Comparison of ENCODE assay signal across 8 cellular contexts in genomic region chr14:91324606-91324950, GRCh38.
A peak's percentile ranks its signal among the peaks of the same experiment; 100 is the strongest.
DNase-seq lines count a peak whose midpoint lies in the region; ATAC-seq, FAIRE-seq and TF ChIP-seq lines count a peak whose summit lies in the region.

No MANE protein-coding gene starts in this region.

- no peak overlapping the region for H4K91ac ChIP-seq in neuronal stem cell (ENCODE audit: low read depth, low read length, poor library complexity)

- no peaks in the 10 kb centered on the region for H3K79me2 ChIP-seq in KMS-11 (ENCODE audit: insufficient read depth, low read depth)

- no CpG with 5 or more reads among the region's 10 CpGs for WGBS in neuronal stem cell (ENCODE audit: extremely low coverage in 2 of 2, insufficient read length in 2 of 2, insufficient replicate concordance in 1 of 2), 2 donors

- H3K14ac ChIP-seq in neuronal stem cell (ENCODE audit: low read length): peak overlapping the region; percentile 22

- peak overlapping the region in 10 of 11 experiments; percentile 71 to 84 (median 80); a peak in 21 of 22 replicates for H3K9ac ChIP-seq in BLaER1 treated with 17β-estradiol and CSF1 and Interleukin-3, amounts not matched to agents 10 nM and 100 nM
- H3K9ac ChIP-seq in KMS-11 (peak overlapping the region; percentile 32; the same call in 1 of the 2 replicates), neuronal stem cell (ENCODE audit: low read depth, low read length, poor library complexity) (no peak overlapping the region)

- no peak overlapping the region for H2AFZ ChIP-seq in KMS-11 (ENCODE audit: low read depth)
- no peak overlapping the region for H2AFZ ChIP-seq in neuronal stem cell (ENCODE audit: low read length)

- ATAC-seq in GM21717 (IDR thresholded peaks at IDR 0.05; ENCODE audit: unreplicated experiment): no peak

- no peak overlapping the region for H2BK15ac ChIP-seq in neuronal stem cell (ENCODE audit: low read length)

- H2BK120ac ChIP-seq in neuronal stem cell (ENCODE audit: low read depth, low read length): no peak overlapping the region

- peak overlapping the region; percentile 21 to 93 (median 87); a peak in 21 of 22 replicates for H3K27ac ChIP-seq in BLaER1 treated with 17β-estradiol and CSF1 and Interleukin-3, amounts not matched to agents 10 nM and 100 nM
- H3K27ac ChIP-seq in KMS-11: peak overlapping the region; percentile 75
- peak overlapping the region in 1 of 2 donors; percentile 72 for H3K27ac ChIP-seq in coronary artery
- H3K27ac ChIP-seq in neuronal stem cell (replicated peaks; ENCODE audit: low read length): peak overlapping the region; percentile 22

- H3K4me2 ChIP-seq in BLaER1 treated with 17β-estradiol and CSF1 and Interleukin-3, amounts not matched to agents 10 nM and 100 nM: peak overlapping the region; percentile 76 to 95 (median 89)
- H3K4me2 ChIP-seq in KMS-11: peak overlapping the region; percentile 60
- no peak overlapping the region for H3K4me2 ChIP-seq in neuronal stem cell (ENCODE audit: insufficient read depth, low read length, poor library complexity, severe bottlenecking)

- in situ Hi-C loops in HAP-1 (cut with MboI; ENCODE audit: low sequenced_read_pairs): no loop called here

- no peak overlapping the region for H4K8ac ChIP-seq in neuronal stem cell (ENCODE audit: low read depth, low read length)

- no peak overlapping the region for H3K4ac ChIP-seq in neuronal stem cell (ENCODE audit: low read length)

- peaks cover 0 to 12% (median 0%) of the 10 kb centered on the region in 11 experiments; a peak in 3 of 22 replicates for H4K20me1 ChIP-seq in BLaER1 treated with 17β-estradiol and CSF1 and Interleukin-3, amounts not matched to agents 10 nM and 100 nM
- H4K20me1 ChIP-seq in KMS-11 (ENCODE audit: insufficient read depth): no peaks in the 10 kb centered on the region

- no peak overlapping the region for H2BK5ac ChIP-seq in neuronal stem cell (ENCODE audit: low read length)

- H3K79me1 ChIP-seq in neuronal stem cell (ENCODE audit: low read depth, low read length): peaks cover 3% of the 10 kb centered on the region

- peak overlapping the region in 9 of 10 experiments; percentile 44 to 66 (median 55); a peak in 17 of 20 replicates for H3K4me3 ChIP-seq in BLaER1 treated with 17β-estradiol and CSF1 and Interleukin-3, amounts not matched to agents 10 nM and 100 nM
- H3K4me3 ChIP-seq in KMS-11 (IDR thresholded peaks at IDR 0.05; ENCODE audit: insufficient read depth, low read depth, low read length): no peak overlapping the region
- H3K4me3 ChIP-seq in coronary artery: peak overlapping the region; percentile 62
- H3K4me3 ChIP-seq in neuronal stem cell (ENCODE audit: low read length in 2 of 2): no peak overlapping the region
- no peak overlapping the region for H3K4me3 ChIP-seq in HAP-1

- H3K4me1 ChIP-seq in BLaER1 treated with 17β-estradiol and CSF1 and Interleukin-3, amounts not matched to agents 10 nM and 100 nM: peaks cover 27 to 75% (median 66%) of the 10 kb centered on the region in 10 experiments
- H3K4me1 ChIP-seq in KMS-11 (ENCODE audit: low read depth, poor library complexity, severe bottlenecking) (peaks cover 19% of the 10 kb centered on the region), neuronal stem cell (ENCODE audit: control insufficient read depth in 2 of 2, insufficient read depth in 1 of 2, low read depth in 1 of 2, low read length in 2 of 2) (peaks cover 0 to under 1% of the 10 kb centered on the region in 2 donors), HAP-1 (peaks cover 3% of the 10 kb centered on the region)

- H3K9me3 ChIP-seq in BLaER1 treated with 17β-estradiol and CSF1 and Interleukin-3, amounts not matched to agents 10 nM and 100 nM (replicated peaks in 1 of 11): no peaks in the 10 kb centered on the region
- H3K9me3 ChIP-seq in neuronal stem cell (replicated peaks in 1 of 2; ENCODE audit: control insufficient read depth in 2 of 2, insufficient read depth in 1 of 2, low read depth in 1 of 2, low read length in 2 of 2): no peaks in the 10 kb centered on the region
- no peaks in the 10 kb centered on the region for H3K9me3 ChIP-seq in HAP-1

- H3K18ac ChIP-seq in neuronal stem cell (ENCODE audit: low read length): no peak overlapping the region

- H3K23ac ChIP-seq in neuronal stem cell (ENCODE audit: low read depth, low read length, poor library complexity): no peak overlapping the region

- DNase-seq in coronary artery (ENCODE audit: low spot score) (no peak), neuronal stem cell (ENCODE audit: low spot score) (no peak), D721Med (ENCODE audit: insufficient read length, low spot score) (no peak), HAP-1 (ENCODE audit: low spot score in 2 of 2) (no peak), putamen (ENCODE audit: low spot score) (no peak)

- peaks cover 10 to 90% (median 66%) of the 10 kb centered on the region in 11 experiments for H3K36me3 ChIP-seq in BLaER1 treated with 17β-estradiol and CSF1 and Interleukin-3, amounts not matched to agents 10 nM and 100 nM
- H3K36me3 ChIP-seq in KMS-11 (ENCODE audit: insufficient read depth) (no peaks in the 10 kb centered on the region), neuronal stem cell (replicated peaks in 1 of 2; ENCODE audit: control insufficient read depth in 2 of 2, insufficient read depth in 2 of 2, low read length in 2 of 2) (peaks cover 45 to 60% of the 10 kb centered on the region in 2 donors), HAP-1 (replicated peaks) (peaks cover 30% of the 10 kb centered on the region)

- no peak overlapping the region for H2BK12ac ChIP-seq in neuronal stem cell (ENCODE audit: low read length)

- FAIRE-seq in D721Med (lab: Jason Lieb, UNC): no peak

- H2AK5ac ChIP-seq in neuronal stem cell (ENCODE audit: low read depth, low read length): no peak overlapping the region

- no peaks in the 10 kb centered on the region for H3K27me3 ChIP-seq in BLaER1 treated with 17β-estradiol and CSF1 and Interleukin-3, amounts not matched to agents 10 nM and 100 nM
- no peaks in the 10 kb centered on the region for H3K27me3 ChIP-seq in KMS-11 (ENCODE audit: insufficient read depth, low read depth)
- no peaks in the 10 kb centered on the region for H3K27me3 ChIP-seq in neuronal stem cell (ENCODE audit: control insufficient read depth in 3 of 3, insufficient read depth in 3 of 3, low read depth in 1 of 3, low read length in 3 of 3)
- H3K27me3 ChIP-seq in HAP-1 (ENCODE audit: low read depth): no peaks in the 10 kb centered on the region

- no peak for TF ChIP-seq CTCF in KMS-11 (conservative IDR thresholded peaks at IDR 0.05; ENCODE audit: low read depth, low read length)
- no peak for TF ChIP-seq CTCF in coronary artery (IDR thresholded peaks at IDR 0.05)
- no peak for TF ChIP-seq CTCF in D721Med (IDR thresholded peaks at IDR 0.05; ENCODE audit: insufficient read depth, missing control alignments)

Comparison
In these comparisons a context has a peak if more than half of its experiments do, and no peak if none do; other contexts are left out.
1. H3K4me3 ChIP-seq: peak in BLaER1 treated with 17β-estradiol and CSF1 and Interleukin-3, amounts not matched to agents 10 nM and 100 nM (9 of 10) and coronary artery (single experiment); none in KMS-11 (single experiment), neuronal stem cell (0 of 2) and HAP-1 (single experiment).